Comparison of ENCODE assay signal across 8 cellular contexts in the genomic region with DNA sequence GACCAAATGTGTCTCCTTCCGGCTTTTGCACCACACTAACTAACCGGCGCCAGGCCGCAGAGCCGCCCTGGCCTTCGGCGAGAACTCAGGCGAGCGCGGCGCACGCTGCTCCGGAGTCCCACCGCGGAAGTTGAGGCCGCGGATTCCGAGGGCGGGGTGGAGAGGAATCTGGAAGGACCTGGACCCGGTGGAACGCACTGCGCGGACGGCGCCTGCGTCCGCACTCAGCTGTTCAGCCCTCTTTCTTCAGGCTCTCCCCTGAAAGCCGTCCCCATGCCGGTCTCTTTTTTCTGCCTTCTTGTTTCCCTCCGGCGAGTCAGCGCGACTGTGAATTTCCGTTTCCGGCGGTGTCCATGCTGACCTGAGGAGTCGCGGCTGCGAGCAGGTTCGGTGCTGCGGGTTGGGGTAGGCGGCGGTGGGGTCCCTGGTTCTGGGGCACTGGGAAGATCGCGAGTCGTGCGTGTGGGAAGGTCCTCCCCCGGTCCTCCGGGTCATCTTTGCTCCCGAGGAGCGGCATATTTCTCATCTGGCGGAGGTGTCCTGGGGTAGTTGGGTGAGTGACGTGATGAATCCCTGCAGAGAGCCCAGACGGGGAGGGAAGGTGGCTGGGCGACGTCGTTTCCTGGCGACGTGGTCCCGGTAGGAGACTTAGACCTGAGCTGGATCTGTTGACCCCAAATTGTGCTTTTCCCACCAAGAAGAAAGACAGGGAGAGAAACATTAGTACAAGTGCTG. TPM values are rescaled to one million over a fixed set of nuclear protein-coding genes. Genes with fewer than 3 reads are reported as not detected.
DNase-seq lines count a peak whose midpoint lies in the region; ATAC-seq, FAIRE-seq and TF ChIP-seq lines count a peak whose summit lies in the region.

A gene with protein sequence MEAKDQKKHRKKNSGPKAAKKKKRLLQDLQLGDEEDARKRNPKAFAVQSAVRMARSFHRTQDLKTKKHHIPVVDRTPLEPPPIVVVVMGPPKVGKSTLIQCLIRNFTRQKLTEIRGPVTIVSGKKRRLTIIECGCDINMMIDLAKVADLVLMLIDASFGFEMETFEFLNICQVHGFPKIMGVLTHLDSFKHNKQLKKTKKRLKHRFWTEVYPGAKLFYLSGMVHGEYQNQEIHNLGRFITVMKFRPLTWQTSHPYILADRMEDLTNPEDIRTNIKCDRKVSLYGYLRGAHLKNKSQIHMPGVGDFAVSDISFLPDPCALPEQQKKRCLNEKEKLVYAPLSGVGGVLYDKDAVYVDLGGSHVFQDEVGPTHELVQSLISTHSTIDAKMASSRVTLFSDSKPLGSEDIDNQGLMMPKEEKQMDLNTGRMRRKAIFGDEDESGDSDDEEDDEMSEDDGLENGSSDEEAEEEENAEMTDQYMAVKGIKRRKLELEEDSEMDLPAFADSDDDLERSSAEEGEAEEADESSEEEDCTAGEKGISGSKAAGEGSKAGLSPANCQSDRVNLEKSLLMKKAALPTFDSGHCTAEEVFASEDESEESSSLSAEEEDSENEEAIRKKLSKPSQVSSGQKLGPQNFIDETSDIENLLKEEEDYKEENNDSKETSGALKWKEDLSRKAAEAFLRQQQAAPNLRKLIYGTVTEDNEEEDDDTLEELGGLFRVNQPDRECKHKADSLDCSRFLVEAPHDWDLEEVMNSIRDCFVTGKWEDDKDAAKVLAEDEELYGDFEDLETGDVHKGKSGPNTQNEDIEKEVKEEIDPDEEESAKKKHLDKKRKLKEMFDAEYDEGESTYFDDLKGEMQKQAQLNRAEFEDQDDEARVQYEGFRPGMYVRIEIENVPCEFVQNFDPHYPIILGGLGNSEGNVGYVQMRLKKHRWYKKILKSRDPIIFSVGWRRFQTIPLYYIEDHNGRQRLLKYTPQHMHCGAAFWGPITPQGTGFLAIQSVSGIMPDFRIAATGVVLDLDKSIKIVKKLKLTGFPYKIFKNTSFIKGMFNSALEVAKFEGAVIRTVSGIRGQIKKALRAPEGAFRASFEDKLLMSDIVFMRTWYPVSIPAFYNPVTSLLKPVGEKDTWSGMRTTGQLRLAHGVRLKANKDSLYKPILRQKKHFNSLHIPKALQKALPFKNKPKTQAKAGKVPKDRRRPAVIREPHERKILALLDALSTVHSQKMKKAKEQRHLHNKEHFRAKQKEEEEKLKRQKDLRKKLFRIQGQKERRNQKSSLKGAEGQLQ (plus strand): TSS at position 350 of the 735 bp plus-strand sequence. CDS start 1,600 bp downstream, outside the sequence.

- H3K36me3 ChIP-seq in right atrium auricular region: peaks cover 34% of the 10 kb centered on the region
- peaks cover 15 to 37% of the 10 kb centered on the region in 2 donors for H3K36me3 ChIP-seq in psoas muscle (ENCODE audit: insufficient read depth in 1 of 2, low read depth in 1 of 2)
- H3K36me3 ChIP-seq in urinary bladder (ENCODE audit: insufficient read depth): no peaks in the 10 kb centered on the region

- H3K4me3 ChIP-seq in right atrium auricular region (peak within 1 kb of the TSS; percentile 68 to 84), psoas muscle (peak within 1 kb of the TSS; percentile 85), urinary bladder (ENCODE audit: low read depth, low read length) (peak within 1 kb of the TSS; percentile 61)

- intact Hi-C loops in T-helper 2 cell treated with Interferon-gamma antibody and Interleukin-4, amounts not matched to agents 100 ng/mL and 5 ng/mL, for 36 hours (cut with micrococcal nuclease): loop anchor here (1.0 to 2.0 kb wide), 6 partner anchors 30 to 866 kb away; a partner anchor contains a TSS
- intact Hi-C loops in psoas muscle (cut with DNase I): loop anchor here in 1 of 2 donors (1.0 to 5.0 kb wide), 2 partner anchors 27 to 145 kb away; a partner anchor contains a TSS

- peak; percentile 69 for FAIRE-seq in GM18507 (lab: Jason Lieb, UNC)

- WGBS in psoas muscle, 3 donors: 0 to 1% (median 1%) methylated on average over 44 to 60 of the region's 60 CpGs
- WGBS in urinary bladder: under 1% methylated on average over 60 of the region's 60 CpGs

- TF ChIP-seq CTCF in right atrium auricular region (IDR thresholded peaks at IDR 0.05) (peak in 1 of 2 donors; percentile 26), psoas muscle (IDR thresholded peaks at IDR 0.05) (no peak)

- DNase-seq in GM18507 (ENCODE audit: extremely low spot score, insufficient read length, low read depth) (peak; percentile 75), NCI-H1930 (lab: John Stamatoyannopoulos, UW) (peak; percentile 40 to 63), anterior cingulate cortex (lab: John Stamatoyannopoulos, UW) (peak; percentile 39 to 96 (median 88)), right atrium auricular region (ENCODE audit: low spot score) (peak; percentile 94), psoas muscle (peak; percentile 85 to 94)

- ATAC-seq in HG02973 (IDR thresholded peaks at IDR 0.05; ENCODE audit: unreplicated experiment): peak; percentile 96
- ATAC-seq in psoas muscle: peak; percentile 96 to 99 (median 96)

- H3K27ac ChIP-seq in right atrium auricular region (peak within 1 kb of the TSS; percentile 88 to 94), psoas muscle (peak within 1 kb of the TSS; percentile 90), urinary bladder (ENCODE audit: low read depth) (peak within 1 kb of the TSS; percentile 91)

- H3K4me1 ChIP-seq in right atrium auricular region: peaks cover 0 to 9% of the 10 kb centered on the region in 2 donors
- peaks cover 9% of the 10 kb centered on the region for H3K4me1 ChIP-seq in psoas muscle
- no peaks in the 10 kb centered on the region for H3K4me1 ChIP-seq in urinary bladder (ENCODE audit: insufficient read depth)

- H3K9me3 ChIP-seq in right atrium auricular region (no peaks in the 10 kb centered on the region), psoas muscle (no peaks in the 10 kb centered on the region)

- H3K27me3 ChIP-seq in right atrium auricular region (no peaks in the 10 kb centered on the region), psoas muscle (ENCODE audit: insufficient read depth in 3 of 3, low read length in 2 of 3) (peaks cover 0 to 5% (median 0%) of the 10 kb centered on the region in 3 donors)

RNA-seq across cellular contexts. Expression of the gene that starts here (rescaled TPM):
- total RNA-seq in T-helper 2 cell treated with Interferon-gamma antibody and Interleukin-4, amounts not matched to agents 100 ng/mL and 5 ng/mL, for 36 hours: 20.9 and 21.0 TPM in 2 replicates
- 10 to 100 TPM; 10.5 to 11.2 TPM for total RNA-seq in right atrium auricular region
- 10 to 100 TPM; 13.6 to 27.1 (median 22.2) TPM for total RNA-seq in psoas muscle
- 10 to 100 TPM; 13.1 to 30.2 (median 28.5) TPM for polyA plus RNA-seq in psoas muscle
- total RNA-seq in urinary bladder: 15.4 TPM
- 11.5 TPM for polyA plus RNA-seq in urinary bladder

Comparison
In these comparisons a context has a peak if more than half of its experiments do, and no peak if none do; other contexts are left out.
1. Peak in every context shown above with its lines: DNase-seq, ATAC-seq, H3K4me3 ChIP-seq and H3K27ac ChIP-seq.